ENCODE assay signal across 3 cellular contexts in the genomic region with DNA sequence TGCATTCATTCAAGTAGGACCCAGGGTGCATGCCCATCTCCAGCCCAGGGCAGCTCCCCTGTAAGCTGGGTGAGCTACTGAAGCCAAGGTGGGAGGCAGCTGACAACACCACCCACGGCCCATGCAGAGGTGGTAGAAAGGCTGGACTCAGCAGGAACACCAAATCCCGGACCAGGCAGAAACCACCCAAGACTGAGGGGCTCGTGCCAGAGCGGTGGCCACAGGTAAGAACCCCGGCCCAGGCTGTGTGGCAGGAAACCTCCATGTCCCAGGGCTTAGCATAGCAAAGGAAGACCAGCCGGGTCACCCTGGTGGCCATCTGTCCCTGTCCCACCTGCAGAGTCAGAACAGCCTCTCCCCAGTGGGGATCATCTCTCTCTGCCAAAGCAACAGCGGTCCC. TPM values are rescaled to one million over a fixed set of nuclear protein-coding genes. Genes with fewer than 3 reads are reported as not detected.
"Had no signal": no experiment of that assay in that cellular context is flagged by ENCODE, and none has a peak within 500 bp of the region (broad histone marks: within the 10 kb centered on the region; RNA-seq: fewer than 3 reads in every experiment).

No MANE protein-coding gene starts in this region.

RNA-seq across cellular contexts. Expression of a gene that starts 11.9 kb away (rescaled TPM):
- total RNA-seq: activated CD4-positive, alpha-beta memory T cell treated with anti-CD3 and anti-CD28 coated beads, Interleukin-2, amount 10 ng/mL, durations not matched to agents 7 days and 5 days; bronchial epithelial cell; T-helper 17 cell had no signal
